7 cellular contexts compared by ENCODE assay signal in genomic region chr1:62144238-62144831, GRCh38. TPM values are rescaled to one million over a fixed set of nuclear protein-coding genes. Genes with fewer than 3 reads are reported as not detected.
A peak's percentile ranks its signal among the peaks of the same experiment; 100 is the strongest.
DNase-seq lines count a peak whose midpoint lies in the region; ATAC-seq, FAIRE-seq and TF ChIP-seq lines count a peak whose summit lies in the region.

No MANE protein-coding gene starts in this region.

- H3K27me3 ChIP-seq in foreskin keratinocyte: no peaks in the 10 kb centered on the region

- FAIRE-seq in H54 (lab: Jason Lieb, UNC): no peak

- TF ChIP-seq CTCF in foreskin keratinocyte (conservative IDR thresholded peaks at IDR 0.05): peak; percentile 73

- peaks cover 6% of the 10 kb centered on the region for H3K4me1 ChIP-seq in foreskin keratinocyte

- DNase-seq in EH (ENCODE audit: low read depth): peak; percentile 54
- peak; percentile 12 for DNase-seq in H54 (ENCODE audit: insufficient read length, low spot score)
- peak; percentile 20 for DNase-seq in NCI-H2107 treated with DMSO at 0.1 percent for 48 hours (lab: John Stamatoyannopoulos, UW; ENCODE audit: unreplicated experiment)
- DNase-seq in activated CD4-positive, alpha-beta T cell treated with anti-CD3 and anti-CD28 coated beads, Interleukin-2, amount 50 U/mL, for 48 hours: peak; percentile 30 to 48
- DNase-seq in foreskin keratinocyte: peak in 1 of 2 donors; percentile 28
- peak; percentile 72 for DNase-seq in retina
- no peak for DNase-seq in central memory CD4-positive, alpha-beta T cell

- no peak overlapping the region for H3K27ac ChIP-seq in foreskin keratinocyte

- peak; percentile 44 for ATAC-seq in foreskin keratinocyte

- TF ChIP-seq POLR2A in H54 (IDR thresholded peaks at IDR 0.05; ENCODE audit: low read depth, low read length): no peak

RNA-seq across cellular contexts. Expression of gene L1TD1, which starts 50.3 kb away (rescaled TPM):
- total RNA-seq in foreskin keratinocyte: 8.0 and 9.7 TPM in 2 replicates
- polyA plus RNA-seq in foreskin keratinocyte: 4.0 and 4.9 TPM in 2 replicates
